In the genomic region with DNA sequence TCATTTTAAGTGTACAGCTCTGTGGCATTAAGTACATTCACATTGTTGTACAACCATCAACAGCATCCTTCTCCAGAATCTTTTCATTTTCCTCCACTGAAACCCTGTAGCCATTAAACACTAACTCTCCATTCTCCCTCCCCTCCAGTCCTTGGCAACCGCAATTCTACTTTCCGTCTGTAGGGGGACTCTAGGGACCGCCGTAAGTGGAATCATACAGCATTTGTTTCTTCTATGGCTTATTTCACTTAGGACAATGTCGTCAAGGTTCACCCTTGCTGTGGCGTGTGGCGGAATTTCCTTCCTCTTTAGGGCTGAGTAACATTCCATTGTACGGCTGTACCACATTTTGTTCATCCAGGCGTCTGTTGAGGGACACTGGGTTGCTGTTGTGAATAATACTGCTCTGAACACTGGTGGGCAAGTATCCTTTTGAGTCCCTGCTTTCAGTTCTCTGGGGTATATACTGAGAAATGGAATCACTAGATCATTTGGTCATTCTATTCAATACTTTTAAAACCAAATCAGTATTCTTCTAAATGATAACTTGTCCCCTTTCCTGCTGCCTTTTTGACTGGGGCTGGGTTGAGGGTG, we compare ENCODE assay signal across 8 cellular contexts. TPM values are rescaled to one million over a fixed set of nuclear protein-coding genes. Genes with fewer than 3 reads are reported as not detected.
A peak's percentile ranks its signal among the peaks of the same experiment; 100 is the strongest.
DNase-seq lines count a peak whose midpoint lies in the region; ATAC-seq and TF ChIP-seq lines count a peak whose summit lies in the region.
"Had no signal": no experiment of that assay in that cellular context is flagged by ENCODE, and none has a peak within 500 bp of the region (broad histone marks: within the 10 kb centered on the region; RNA-seq: fewer than 3 reads in every experiment).

No MANE protein-coding gene starts in this region.

- H3K36me3 ChIP-seq in MG63: no peaks in the 10 kb centered on the region

- H3K9me3 Mint-ChIP-seq in endothelial cell (ENCODE audit: unreplicated experiment): no peaks in the 10 kb centered on the region

- H3K27me3 Mint-ChIP-seq in endothelial cell (ENCODE audit: unreplicated experiment): peaks cover 3% of the 10 kb centered on the region
- H3K27me3 Mint-ChIP-seq: activated naive CD8-positive, alpha-beta T cell had no signal

- H3K27me3 ChIP-seq in MG63: no peaks in the 10 kb centered on the region

- H3K9me3 ChIP-seq in MG63: no peaks in the 10 kb centered on the region

- H3K4me3 ChIP-seq in MG63: no peak overlapping the region

- TF ChIP-seq CTCF in GM12874 (IDR thresholded peaks at IDR 0.05; ENCODE audit: insufficient read depth, low read depth, low read length) (peak; percentile 70), endothelial cell (IDR thresholded peaks at IDR 0.05; ENCODE audit: unreplicated experiment) (peak; percentile 83)

- H3K27ac Mint-ChIP-seq in endothelial cell (ENCODE audit: unreplicated experiment): no peak overlapping the region
- H3K27ac Mint-ChIP-seq: activated naive CD8-positive, alpha-beta T cell had no signal

- peaks cover 38% of the 10 kb centered on the region for H3K4me1 Mint-ChIP-seq in endothelial cell (ENCODE audit: unreplicated experiment)

- H3K36me3 Mint-ChIP-seq in endothelial cell (ENCODE audit: low read depth, unreplicated experiment): no peaks in the 10 kb centered on the region

- peak; percentile 5 for DNase-seq in MG63
- DNase-seq in activated CD4-positive, CD25-positive, alpha-beta regulatory T cell treated with anti-CD3 and anti-CD28 coated beads, Interleukin-2, amount 50 U/mL, for 72 hours: peak; percentile 39
- peak; percentile 58 for DNase-seq in endothelial cell (ENCODE audit: low spot score)
- DNase-seq in pulmonary artery endothelial cell (ENCODE audit: low read depth, low spot score): peak; percentile 13
- DNase-seq in NCI-H1092 (lab: John Stamatoyannopoulos, UW): no peak

- no peak overlapping the region for H3K4me3 Mint-ChIP-seq in endothelial cell (ENCODE audit: unreplicated experiment)
- H3K4me3 Mint-ChIP-seq: activated naive CD8-positive, alpha-beta T cell had no signal

- ATAC-seq in GM21526 (IDR thresholded peaks at IDR 0.05; ENCODE audit: low FRiP score, unreplicated experiment): no peak

RNA-seq across cellular contexts. Expression of a gene that starts 50.7 kb away (rescaled TPM):
- 0.16 TPM in 1 of 2 replicates, not detected in the other for total RNA-seq in MG63 (2014; rRNA removed; shearing (Covaris generic); ENCODE audit: low replicate concordance)
- 0.05 TPM for total RNA-seq in endothelial cell (ENCODE audit: unreplicated experiment)
- total RNA-seq in pulmonary artery endothelial cell: 0.33 and 0.39 TPM in 2 replicates
